ENCODE assay signal across 19 cellular contexts in the genomic region with DNA sequence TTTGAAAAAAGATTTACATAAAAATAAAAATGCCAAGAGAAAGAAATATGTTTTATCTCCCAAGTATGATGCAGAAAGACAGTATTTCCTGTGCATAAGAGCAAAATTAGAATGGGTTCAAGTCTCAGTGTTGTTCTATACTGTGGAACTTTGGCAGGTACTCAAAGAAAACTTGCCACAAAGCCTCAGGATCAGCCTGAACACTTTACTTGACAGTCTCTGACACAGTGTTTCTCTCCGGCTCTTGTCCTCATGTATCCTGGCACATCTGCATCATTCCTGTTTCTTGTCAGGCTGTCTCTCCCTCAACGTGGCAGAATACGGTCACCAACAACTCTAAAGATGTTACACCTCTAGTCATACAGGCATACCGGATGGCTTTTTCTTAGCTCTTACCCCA.
DNase-seq lines count a peak whose midpoint lies in the region; ATAC-seq and TF ChIP-seq lines count a peak whose summit lies in the region.
"Had no signal": no experiment of that assay in that cellular context is flagged by ENCODE, and none has a peak within 500 bp of the region (broad histone marks: within the 10 kb centered on the region; RNA-seq: fewer than 3 reads in every experiment).

No MANE protein-coding gene starts in this region.

- POLR2A ChIA-PET in A673 (lab: Charles Lee; ENCODE audit: low non-redundant PET) = interaction anchor here (0.6 kb wide), 1 partner anchor 1132 kb away, joined by 7 read pairs; no protein-coding TSS in a partner anchor

- peak; percentile 54 to 92 (median 70) for ATAC-seq in heart left ventricle
- ATAC-seq in HG03469 (IDR thresholded peaks at IDR 0.05; ENCODE audit: unreplicated experiment) = no peak
- ATAC-seq: T-cell had no signal

- H3K4me3 ChIP-seq in Karpas-422 (ENCODE audit: low read length) (no peak overlapping the region), adipocyte (ENCODE audit: low read length) (no peak overlapping the region), heart left ventricle (no peak overlapping the region), skeletal muscle cell (ENCODE audit: low read depth, low read length) (no peak overlapping the region), A673 (ENCODE audit: low read depth, low read length, poor library complexity, severe bottlenecking) (no peak overlapping the region)
- H3K4me3 ChIP-seq: thoracic aorta, vagina had no signal

- TF ChIP-seq POLR2A in heart left ventricle (IDR thresholded peaks at IDR 0.05) = no peak

- H3K4me2 ChIP-seq in Karpas-422 (ENCODE audit: low read depth, low read length, poor library complexity, severe bottlenecking) = no peak overlapping the region

- peaks cover 33% of the 10 kb centered on the region for H3K79me2 ChIP-seq in Karpas-422 (ENCODE audit: low read length)

- H3K27ac ChIP-seq in Karpas-422 (ENCODE audit: low read length) = peak overlapping the region; percentile 50
- no peak overlapping the region for H3K27ac ChIP-seq in heart left ventricle
- H3K27ac ChIP-seq in A673 (ENCODE audit: low read depth, low read length, poor library complexity, severe bottlenecking) = no peak overlapping the region
- H3K27ac ChIP-seq: HL-60, thoracic aorta, vagina had no signal

- H3K36me3 ChIP-seq in Karpas-422 (ENCODE audit: insufficient read depth, low read length) = no peaks in the 10 kb centered on the region
- H3K36me3 ChIP-seq in adipocyte (ENCODE audit: control insufficient read depth, insufficient read depth, low read length, severe bottlenecking) = no peaks in the 10 kb centered on the region
- no peaks in the 10 kb centered on the region for H3K36me3 ChIP-seq in heart left ventricle
- no peaks in the 10 kb centered on the region for H3K36me3 ChIP-seq in A673 (ENCODE audit: insufficient read depth, low read length, poor library complexity, severe bottlenecking)
- H3K36me3 ChIP-seq: thoracic aorta, vagina had no signal

- no TSS peak for BruUV-seq in A673 (replicated peaks; lab: Mats Ljungman, UMichigan)

- no peaks in the 10 kb centered on the region for H3K9me3 ChIP-seq in Karpas-422 (ENCODE audit: low read length)
- H3K9me3 ChIP-seq in adipocyte (ENCODE audit: control insufficient read depth, low read length) = no peaks in the 10 kb centered on the region
- H3K9me3 ChIP-seq in heart left ventricle = no peaks in the 10 kb centered on the region
- no peaks in the 10 kb centered on the region for H3K9me3 ChIP-seq in A673 (ENCODE audit: low read depth, low read length, poor library complexity, severe bottlenecking)
- H3K9me3 ChIP-seq: thoracic aorta, vagina had no signal

- H3K9ac ChIP-seq in Karpas-422 (ENCODE audit: low read length) (no peak overlapping the region), adipocyte (ENCODE audit: low read length) (peak overlapping the region; percentile 39)

- H2AFZ ChIP-seq in Karpas-422 (ENCODE audit: low read length) = no peak overlapping the region

- DNase-seq in Karpas-422 (no peak), adipocyte (ENCODE audit: low read depth) (peak; percentile 66), heart left ventricle (no peak), skeletal muscle cell (ENCODE audit: low read depth) (peak; percentile 58), A673 (ENCODE audit: low spot score) (no peak), NCI-H1417 (lab: John Stamatoyannopoulos, UW) (no peak)
- DNase-seq: activated CD8-positive, alpha-beta T cell treated with anti-CD3 and anti-CD28 coated beads for 36 hours; activated gamma-delta T cell; activated T-cell treated with anti-CD3 and anti-CD28 coated beads for 4 hours; cortex of kidney; H9; NCI-H1105; stimulated activated CD4-positive, alpha-beta T cell treated with anti-CD3 and anti-CD28 coated beads, Interleukin-4, amount 100 ng/mL, for 1 hour; stimulated activated naive B cell treated with anti-CD40 and anti-IgM and Interleukin-4, amounts not matched to agents 10 μg/mL and 1 μg/mL and 100 μg/mL, for 72 hours; T-cell had no signal

- WGBS in heart left ventricle, 4 donors = 45 to 56% (median 47%) methylated on average over 4 of the region's 4 CpGs

- intact Hi-C loops in heart left ventricle (cut with DNase I) = loop anchor here (1.0 to 10.0 kb wide), 17 partner anchors 144 to 664 kb away; partner anchors contain the start of gene ARHGAP24 (in 5 of the 10)
- intact Hi-C loops in A673 (cut with micrococcal nuclease; ENCODE audit: unreplicated experiment) = loop anchor here (5.0 to 10.0 kb wide), 4 partner anchors 254 to 601 kb away; no protein-coding TSS in a partner anchor

- H4K20me1 ChIP-seq in Karpas-422 (ENCODE audit: insufficient read depth, low read depth, low read length) = no peaks in the 10 kb centered on the region

- TF ChIP-seq CTCF in heart left ventricle (IDR thresholded peaks at IDR 0.05) (no peak), A673 (conservative IDR thresholded peaks at IDR 0.05; ENCODE audit: low read depth, low read length) (no peak)

- peaks cover 48% of the 10 kb centered on the region for H3K4me1 ChIP-seq in Karpas-422 (ENCODE audit: low read length)
- peaks cover 19% of the 10 kb centered on the region for H3K4me1 ChIP-seq in adipocyte (ENCODE audit: control insufficient read depth, insufficient read depth, low read length)
- H3K4me1 ChIP-seq in heart left ventricle = peaks cover 0 to 42% (median 6%) of the 10 kb centered on the region in 12 donors
- H3K4me1 ChIP-seq in A673 (ENCODE audit: insufficient read depth, low read length, poor library complexity, severe bottlenecking) = peaks cover 8% of the 10 kb centered on the region

- H3K27me3 ChIP-seq in Karpas-422 (ENCODE audit: low read length) (no peaks in the 10 kb centered on the region), adipocyte (replicated peaks; ENCODE audit: control insufficient read depth, insufficient read depth, low read length) (no peaks in the 10 kb centered on the region), heart left ventricle (no peaks in the 10 kb centered on the region), A673 (replicated peaks; ENCODE audit: insufficient read depth, low read depth, low read length, poor library complexity) (no peaks in the 10 kb centered on the region)
- H3K27me3 ChIP-seq: vagina had no signal

- H3K9me2 ChIP-seq in Karpas-422 (replicated peaks; ENCODE audit: insufficient read depth, low read length) = no peaks in the 10 kb centered on the region

- CTCF ChIA-PET in A673 (lab: Charles Lee) = no interaction called here

Comparison
In these comparisons a context has a peak if more than half of its experiments do, and no peak if none do; other contexts are left out.
1. DNase-seq: peak in adipocyte (single experiment) and skeletal muscle cell (single experiment); none in Karpas-422 (single experiment), heart left ventricle (0 of 5), A673 (single experiment) and NCI-H1417 (0 of 3).